ENCODE assay signal across 33 cellular contexts in genomic region chr20:46101957-46102356, GRCh38.
"Had no signal": no experiment of that assay in that cellular context is flagged by ENCODE, and none has a peak within 500 bp of the region (broad histone marks: within the 10 kb centered on the region; RNA-seq: fewer than 3 reads in every experiment).

No MANE protein-coding gene starts in this region.

- H3K27me3 ChIP-seq: adrenal gland, ascending aorta had no signal

- H3K36me3 ChIP-seq: adrenal gland, ascending aorta, brain microvascular endothelial cell, breast epithelium, cardiac muscle cell had no signal

- H3K9me3 ChIP-seq: adrenal gland, ascending aorta, body of pancreas, breast epithelium had no signal

- DNase-seq: activated effector memory CD4-positive, alpha-beta T cell treated with anti-CD3 and anti-CD28 coated beads, Interleukin-2, amount 50 U/mL, for 16 hours; activated effector memory CD4-positive, alpha-beta T cell treated with Interleukin-2 at 50 U/mL for 16 hours; activated gamma-delta T cell; activated gamma-delta T cell treated with Interleukin-2 at 50 U/mL for 16 hours; activated naive CD4-positive, alpha-beta T cell; activated naive CD4-positive, alpha-beta T cell treated with anti-CD3 and anti-CD28 coated beads for 36 hours; activated naive CD4-positive, alpha-beta T cell treated with anti-CD3 and anti-CD28 coated beads, Interleukin-2, amount 10 ng/mL, durations not matched to agents 7 days and 5 days; activated naive CD4-positive, alpha-beta T cell treated with anti-CD3 and anti-CD28 coated beads, Interleukin-2, amount 50 U/mL, for 16 hours; activated naive CD4-positive, alpha-beta T cell treated with Interleukin-2 at 50 U/mL for 16 hours; activated naive CD8-positive, alpha-beta T cell treated with anti-CD3 and anti-CD28 coated beads for 36 hours; activated naive CD8-positive, alpha-beta T cell treated with anti-CD3 and anti-CD28 coated beads, Interleukin-2, amount 10 ng/mL, durations not matched to agents 7 days and 5 days; activated naive CD8-positive, alpha-beta T cell treated with anti-CD3 and anti-CD28 coated beads, Interleukin-2, amount 50 U/mL, for 24 hours; activated T-cell treated with anti-CD3 and anti-CD28 coated beads, Interleukin-2, amount 50 U/mL, for 4 hours; activated T-cell treated with anti-CD3 and anti-CD28 coated beads, Interleukin-2, amount 50 U/mL, for 48 hours; activated T-cell treated with anti-CD3 and anti-CD28 coated beads, Interleukin-2, amount 50 U/mL, for 72 hours; adrenal gland; amniotic stem cell; amygdala; anterior cingulate cortex; aorta; body of pancreas; brain microvascular endothelial cell; caudate nucleus; central memory CD4-positive, alpha-beta T cell; cerebellar nuclear complex had no signal

- ATAC-seq: activated naive CD4-positive, alpha-beta T cell treated with anti-CD3 and anti-CD28 coated beads, Interleukin-2, amount 50 U/mL, for 72 hours; activated naive CD8-positive, alpha-beta T cell treated with anti-CD3 and anti-CD28 coated beads, Interleukin-2, amount 50 U/mL, for 24 hours; activated T-cell treated with anti-CD3 and anti-CD28 coated beads, Interleukin-2, amount 50 U/mL, for 4 hours; activated T-cell treated with anti-CD3 and anti-CD28 coated beads, Interleukin-2, amount 50 U/mL, for 72 hours; activated T-helper 17 cell treated with anti-CD3 and anti-CD28 coated beads, Interleukin-2, amount 50 U/mL, for 72 hours; body of pancreas had no signal

- FAIRE-seq: astrocyte, bronchial epithelial cell, colon had no signal

- H3K27ac ChIP-seq: adrenal gland, ascending aorta, body of pancreas, brain microvascular endothelial cell, breast epithelium, cardiac muscle cell had no signal

- H3K4me3 ChIP-seq: adrenal gland, ascending aorta, body of pancreas, breast epithelium, cardiac muscle cell had no signal

- H3K4me1 ChIP-seq: adrenal gland, ascending aorta, body of pancreas, breast epithelium had no signal
